ENCODE assay signal across 1 cellular context in genomic region chr17:69314246-69315030, GRCh38.
TF ChIP-seq lines count a peak whose summit lies in the region.

No MANE protein-coding gene starts in this region.

TF ChIP-seq in HEK293, 187 proteins besides CTCF, POLR2A, EP300 and RAD21 (continued from another document):
- peak; percentile 91 for TF ChIP-seq PRDM10 (tag by site-specific recombination; IDR thresholded peaks at IDR 0.05)
- TF ChIP-seq ZFHX2 (tag by site-specific recombination; conservative IDR thresholded peaks at IDR 0.05) = no peak
- TF ChIP-seq ZNF560 (tag by site-specific recombination; IDR thresholded peaks at IDR 0.05; ENCODE audit: borderline replicate concordance) = no peak
- 0 out of 2 replicates have a peak, but pooled peaks have one; percentile 45 for TF ChIP-seq SP7 (tag by site-specific recombination; IDR thresholded peaks at IDR 0.05)
- no peak for TF ChIP-seq ZNF747 (tag by site-specific recombination; IDR thresholded peaks at IDR 0.05)
- no peak for TF ChIP-seq ZBTB1 (tag by site-specific recombination; IDR thresholded peaks at IDR 0.05)
TF ChIP-seq in HEK293: peak in this region for 5.
